In the genomic region with DNA sequence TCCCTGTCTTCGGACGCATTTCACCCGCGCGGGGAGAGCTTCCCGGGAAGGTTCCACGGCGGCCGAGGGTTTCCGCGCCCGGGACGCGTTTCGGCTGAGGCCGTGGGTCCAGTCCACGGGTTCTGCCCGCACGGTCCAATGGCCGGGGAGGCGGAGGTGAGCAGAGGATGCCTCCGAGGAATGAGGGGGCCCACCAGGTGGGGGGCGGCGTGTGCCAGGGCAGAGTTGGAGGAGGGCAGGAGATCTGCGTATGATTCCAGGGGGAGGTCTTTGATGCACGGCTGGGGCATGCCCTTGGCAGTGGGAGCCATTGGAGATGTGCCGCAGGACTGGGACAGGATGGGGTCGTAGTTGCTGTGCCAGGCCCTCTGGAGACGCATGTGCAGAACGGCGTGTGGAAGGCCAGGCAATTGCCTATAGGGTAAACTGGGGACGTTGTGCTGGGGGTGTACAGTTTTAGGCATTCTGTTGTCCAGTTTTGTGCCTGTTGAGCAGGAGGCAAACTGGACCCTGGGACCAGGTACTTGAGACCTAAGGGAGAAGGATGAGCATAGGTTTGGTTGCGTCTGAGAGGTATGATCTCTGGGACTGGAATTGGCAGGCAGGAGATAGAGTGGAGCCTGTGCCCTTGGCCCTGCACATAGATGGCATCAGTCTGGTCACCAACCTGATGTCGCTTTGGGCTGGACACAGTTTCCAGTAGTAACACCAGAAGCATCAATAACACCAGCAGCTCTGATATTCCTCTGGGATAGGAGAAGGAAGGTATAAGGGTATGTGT, we compare ENCODE assay signal across 1 cellular context.
TF ChIP-seq lines count a peak whose summit lies in the region.

No MANE protein-coding gene starts in this region.

TF ChIP-seq in HepG2, 621 proteins besides CTCF, POLR2A, EP300 and RAD21 (continued from another document):
- TF ChIP-seq, protein P1, sequence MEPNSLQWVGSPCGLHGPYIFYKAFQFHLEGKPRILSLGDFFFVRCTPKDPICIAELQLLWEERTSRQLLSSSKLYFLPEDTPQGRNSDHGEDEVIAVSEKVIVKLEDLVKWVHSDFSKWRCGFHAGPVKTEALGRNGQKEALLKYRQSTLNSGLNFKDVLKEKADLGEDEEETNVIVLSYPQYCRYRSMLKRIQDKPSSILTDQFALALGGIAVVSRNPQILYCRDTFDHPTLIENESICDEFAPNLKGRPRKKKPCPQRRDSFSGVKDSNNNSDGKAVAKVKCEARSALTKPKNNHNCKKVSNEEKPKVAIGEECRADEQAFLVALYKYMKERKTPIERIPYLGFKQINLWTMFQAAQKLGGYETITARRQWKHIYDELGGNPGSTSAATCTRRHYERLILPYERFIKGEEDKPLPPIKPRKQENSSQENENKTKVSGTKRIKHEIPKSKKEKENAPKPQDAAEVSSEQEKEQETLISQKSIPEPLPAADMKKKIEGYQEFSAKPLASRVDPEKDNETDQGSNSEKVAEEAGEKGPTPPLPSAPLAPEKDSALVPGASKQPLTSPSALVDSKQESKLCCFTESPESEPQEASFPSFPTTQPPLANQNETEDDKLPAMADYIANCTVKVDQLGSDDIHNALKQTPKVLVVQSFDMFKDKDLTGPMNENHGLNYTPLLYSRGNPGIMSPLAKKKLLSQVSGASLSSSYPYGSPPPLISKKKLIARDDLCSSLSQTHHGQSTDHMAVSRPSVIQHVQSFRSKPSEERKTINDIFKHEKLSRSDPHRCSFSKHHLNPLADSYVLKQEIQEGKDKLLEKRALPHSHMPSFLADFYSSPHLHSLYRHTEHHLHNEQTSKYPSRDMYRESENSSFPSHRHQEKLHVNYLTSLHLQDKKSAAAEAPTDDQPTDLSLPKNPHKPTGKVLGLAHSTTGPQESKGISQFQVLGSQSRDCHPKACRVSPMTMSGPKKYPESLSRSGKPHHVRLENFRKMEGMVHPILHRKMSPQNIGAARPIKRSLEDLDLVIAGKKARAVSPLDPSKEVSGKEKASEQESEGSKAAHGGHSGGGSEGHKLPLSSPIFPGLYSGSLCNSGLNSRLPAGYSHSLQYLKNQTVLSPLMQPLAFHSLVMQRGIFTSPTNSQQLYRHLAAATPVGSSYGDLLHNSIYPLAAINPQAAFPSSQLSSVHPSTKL (CRISPR knock-in tag; IDR thresholded peaks at IDR 0.05): no peak
- no peak for TF ChIP-seq JUND (CRISPR knock-in tag; IDR thresholded peaks at IDR 0.05)
- no peak for TF ChIP-seq ZNF749 (CRISPR knock-in tag; IDR thresholded peaks at IDR 0.05; ENCODE audit: borderline replicate concordance)
- TF ChIP-seq ZMYM3 (CRISPR knock-in tag; IDR thresholded peaks at IDR 0.05): no peak
- TF ChIP-seq TAF1 (CRISPR knock-in tag; IDR thresholded peaks at IDR 0.05): peak; percentile 6; the same call in 1 of the 2 replicates
- TF ChIP-seq, protein P2, sequence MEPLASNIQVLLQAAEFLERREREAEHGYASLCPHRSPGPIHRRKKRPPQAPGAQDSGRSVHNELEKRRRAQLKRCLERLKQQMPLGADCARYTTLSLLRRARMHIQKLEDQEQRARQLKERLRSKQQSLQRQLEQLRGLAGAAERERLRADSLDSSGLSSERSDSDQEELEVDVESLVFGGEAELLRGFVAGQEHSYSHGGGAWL (CRISPR knock-in tag; IDR thresholded peaks at IDR 0.05): peak; percentile 16; the same call in 1 of the 2 replicates
- TF ChIP-seq ZMYM4 (CRISPR knock-in tag; IDR thresholded peaks at IDR 0.05): 0 out of 2 replicates have a peak, but pooled peaks have one; percentile 17
- TF ChIP-seq HOXA7 (CRISPR knock-in tag; IDR thresholded peaks at IDR 0.05): no peak
- TF ChIP-seq CBX5 (CRISPR knock-in tag; IDR thresholded peaks at IDR 0.05; ENCODE audit: borderline replicate concordance): peak; percentile 24; the same call in 1 of the 2 replicates
- no peak for TF ChIP-seq FOXK2 (IDR thresholded peaks at IDR 0.05)
- TF ChIP-seq, protein P3, sequence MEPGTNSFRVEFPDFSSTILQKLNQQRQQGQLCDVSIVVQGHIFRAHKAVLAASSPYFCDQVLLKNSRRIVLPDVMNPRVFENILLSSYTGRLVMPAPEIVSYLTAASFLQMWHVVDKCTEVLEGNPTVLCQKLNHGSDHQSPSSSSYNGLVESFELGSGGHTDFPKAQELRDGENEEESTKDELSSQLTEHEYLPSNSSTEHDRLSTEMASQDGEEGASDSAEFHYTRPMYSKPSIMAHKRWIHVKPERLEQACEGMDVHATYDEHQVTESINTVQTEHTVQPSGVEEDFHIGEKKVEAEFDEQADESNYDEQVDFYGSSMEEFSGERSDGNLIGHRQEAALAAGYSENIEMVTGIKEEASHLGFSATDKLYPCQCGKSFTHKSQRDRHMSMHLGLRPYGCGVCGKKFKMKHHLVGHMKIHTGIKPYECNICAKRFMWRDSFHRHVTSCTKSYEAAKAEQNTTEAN (CRISPR knock-in tag; conservative IDR thresholded peaks at IDR 0.05): no peak
- TF ChIP-seq, protein P4, sequence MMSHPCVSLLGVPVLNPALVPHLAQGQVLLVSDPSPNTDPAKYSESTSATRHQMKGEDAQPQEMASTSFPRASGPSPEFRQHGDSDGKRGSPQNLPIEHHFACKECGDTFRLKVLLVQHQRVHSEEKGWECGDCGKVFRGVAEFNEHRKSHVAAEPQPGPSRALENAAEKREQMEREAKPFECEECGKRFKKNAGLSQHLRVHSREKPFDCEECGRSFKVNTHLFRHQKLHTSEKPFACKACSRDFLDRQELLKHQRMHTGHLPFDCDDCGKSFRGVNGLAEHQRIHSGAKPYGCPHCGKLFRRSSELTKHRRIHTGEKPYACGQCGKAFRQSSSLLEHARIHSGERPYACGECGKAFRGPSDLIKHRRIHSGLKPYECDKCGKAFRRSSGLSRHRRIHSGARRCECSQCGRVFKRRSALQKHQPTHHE (CRISPR knock-in tag; IDR thresholded peaks at IDR 0.05; ENCODE audit: borderline replicate concordance): 0 out of 2 replicates have a peak, but pooled peaks have one; percentile 20
- 0 out of 2 replicates have a peak, but pooled peaks have one; percentile 21 for TF ChIP-seq CAMTA2 (CRISPR knock-in tag; IDR thresholded peaks at IDR 0.05; ENCODE audit: borderline replicate concordance)
- no peak for TF ChIP-seq MAFG (CRISPR knock-in tag; IDR thresholded peaks at IDR 0.05)
- no peak for TF ChIP-seq ZNF230 (CRISPR knock-in tag; IDR thresholded peaks at IDR 0.05)
- peak; percentile 55; the same call in 1 of the 2 replicates for TF ChIP-seq ZNF563 (CRISPR knock-in tag; IDR thresholded peaks at IDR 0.05)
- no peak for TF ChIP-seq ZSCAN22 (CRISPR knock-in tag; IDR thresholded peaks at IDR 0.05)
- TF ChIP-seq PCBP1 (IDR thresholded peaks at IDR 0.05; ENCODE audit: borderline replicate concordance, low read depth, low read length): no peak
- 0 out of 2 replicates have a peak, but pooled peaks have one; percentile 50 for TF ChIP-seq HNRNPL (IDR thresholded peaks at IDR 0.05; ENCODE audit: low read depth, low read length)
- TF ChIP-seq MBD4 (IDR thresholded peaks at IDR 0.05; ENCODE audit: borderline replicate concordance, low read length): no peak
- 0 out of 2 replicates have a peak, but pooled peaks have one; percentile 9 for TF ChIP-seq NFKBIZ (CRISPR knock-in tag; IDR thresholded peaks at IDR 0.05)
- no peak for TF ChIP-seq ZSCAN21 (CRISPR knock-in tag; IDR thresholded peaks at IDR 0.05; ENCODE audit: borderline replicate concordance)
- TF ChIP-seq, protein P5, sequence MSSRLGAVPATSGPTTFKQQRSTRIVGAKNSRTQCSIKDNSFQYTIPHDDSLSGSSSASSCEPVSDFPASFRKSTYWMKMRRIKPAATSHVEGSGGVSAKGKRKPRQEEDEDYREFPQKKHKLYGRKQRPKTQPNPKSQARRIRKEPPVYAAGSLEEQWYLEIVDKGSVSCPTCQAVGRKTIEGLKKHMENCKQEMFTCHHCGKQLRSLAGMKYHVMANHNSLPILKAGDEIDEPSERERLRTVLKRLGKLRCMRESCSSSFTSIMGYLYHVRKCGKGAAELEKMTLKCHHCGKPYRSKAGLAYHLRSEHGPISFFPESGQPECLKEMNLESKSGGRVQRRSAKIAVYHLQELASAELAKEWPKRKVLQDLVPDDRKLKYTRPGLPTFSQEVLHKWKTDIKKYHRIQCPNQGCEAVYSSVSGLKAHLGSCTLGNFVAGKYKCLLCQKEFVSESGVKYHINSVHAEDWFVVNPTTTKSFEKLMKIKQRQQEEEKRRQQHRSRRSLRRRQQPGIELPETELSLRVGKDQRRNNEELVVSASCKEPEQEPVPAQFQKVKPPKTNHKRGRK (CRISPR knock-in tag; IDR thresholded peaks at IDR 0.05): 0 out of 2 replicates have a peak, but pooled peaks have one; percentile 3
- TF ChIP-seq, protein P6, sequence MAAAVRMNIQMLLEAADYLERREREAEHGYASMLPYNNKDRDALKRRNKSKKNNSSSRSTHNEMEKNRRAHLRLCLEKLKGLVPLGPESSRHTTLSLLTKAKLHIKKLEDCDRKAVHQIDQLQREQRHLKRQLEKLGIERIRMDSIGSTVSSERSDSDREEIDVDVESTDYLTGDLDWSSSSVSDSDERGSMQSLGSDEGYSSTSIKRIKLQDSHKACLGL (CRISPR knock-in tag; IDR thresholded peaks at IDR 0.05): peak; percentile 15
- TF ChIP-seq, protein P7, sequence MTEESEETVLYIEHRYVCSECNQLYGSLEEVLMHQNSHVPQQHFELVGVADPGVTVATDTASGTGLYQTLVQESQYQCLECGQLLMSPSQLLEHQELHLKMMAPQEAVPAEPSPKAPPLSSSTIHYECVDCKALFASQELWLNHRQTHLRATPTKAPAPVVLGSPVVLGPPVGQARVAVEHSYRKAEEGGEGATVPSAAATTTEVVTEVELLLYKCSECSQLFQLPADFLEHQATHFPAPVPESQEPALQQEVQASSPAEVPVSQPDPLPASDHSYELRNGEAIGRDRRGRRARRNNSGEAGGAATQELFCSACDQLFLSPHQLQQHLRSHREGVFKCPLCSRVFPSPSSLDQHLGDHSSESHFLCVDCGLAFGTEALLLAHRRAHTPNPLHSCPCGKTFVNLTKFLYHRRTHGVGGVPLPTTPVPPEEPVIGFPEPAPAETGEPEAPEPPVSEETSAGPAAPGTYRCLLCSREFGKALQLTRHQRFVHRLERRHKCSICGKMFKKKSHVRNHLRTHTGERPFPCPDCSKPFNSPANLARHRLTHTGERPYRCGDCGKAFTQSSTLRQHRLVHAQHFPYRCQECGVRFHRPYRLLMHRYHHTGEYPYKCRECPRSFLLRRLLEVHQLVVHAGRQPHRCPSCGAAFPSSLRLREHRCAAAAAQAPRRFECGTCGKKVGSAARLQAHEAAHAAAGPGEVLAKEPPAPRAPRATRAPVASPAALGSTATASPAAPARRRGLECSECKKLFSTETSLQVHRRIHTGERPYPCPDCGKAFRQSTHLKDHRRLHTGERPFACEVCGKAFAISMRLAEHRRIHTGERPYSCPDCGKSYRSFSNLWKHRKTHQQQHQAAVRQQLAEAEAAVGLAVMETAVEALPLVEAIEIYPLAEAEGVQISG (CRISPR knock-in tag; IDR thresholded peaks at IDR 0.05): 0 out of 2 replicates have a peak, but pooled peaks have one; percentile 3
- 0 out of 2 replicates have a peak, but pooled peaks have one; percentile 4 for TF ChIP-seq ZNF253 (CRISPR knock-in tag; IDR thresholded peaks at IDR 0.05; ENCODE audit: borderline replicate concordance)
- TF ChIP-seq SRF (IDR thresholded peaks at IDR 0.05; ENCODE audit: low read depth, low read length): no peak
- peak; percentile 15; the same call in 1 of the 2 replicates for TF ChIP-seq HES4 (CRISPR knock-in tag; IDR thresholded peaks at IDR 0.05; ENCODE audit: borderline replicate concordance)
- peak; percentile 67; the same call in 1 of the 2 replicates for TF ChIP-seq ZNF839 (CRISPR knock-in tag; IDR thresholded peaks at IDR 0.05; ENCODE audit: borderline replicate concordance)
- 0 out of 2 replicates have a peak, but pooled peaks have one; percentile 23 for TF ChIP-seq FOXC1 (CRISPR knock-in tag; IDR thresholded peaks at IDR 0.05; ENCODE audit: borderline replicate concordance)
- TF ChIP-seq, protein P8, sequence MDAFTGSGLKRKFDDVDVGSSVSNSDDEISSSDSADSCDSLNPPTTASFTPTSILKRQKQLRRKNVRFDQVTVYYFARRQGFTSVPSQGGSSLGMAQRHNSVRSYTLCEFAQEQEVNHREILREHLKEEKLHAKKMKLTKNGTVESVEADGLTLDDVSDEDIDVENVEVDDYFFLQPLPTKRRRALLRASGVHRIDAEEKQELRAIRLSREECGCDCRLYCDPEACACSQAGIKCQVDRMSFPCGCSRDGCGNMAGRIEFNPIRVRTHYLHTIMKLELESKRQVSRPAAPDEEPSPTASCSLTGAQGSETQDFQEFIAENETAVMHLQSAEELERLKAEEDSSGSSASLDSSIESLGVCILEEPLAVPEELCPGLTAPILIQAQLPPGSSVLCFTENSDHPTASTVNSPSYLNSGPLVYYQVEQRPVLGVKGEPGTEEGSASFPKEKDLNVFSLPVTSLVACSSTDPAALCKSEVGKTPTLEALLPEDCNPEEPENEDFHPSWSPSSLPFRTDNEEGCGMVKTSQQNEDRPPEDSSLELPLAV (CRISPR knock-in tag; conservative IDR thresholded peaks at IDR 0.05; ENCODE audit: low read depth): no peak
- TF ChIP-seq, protein P9, sequence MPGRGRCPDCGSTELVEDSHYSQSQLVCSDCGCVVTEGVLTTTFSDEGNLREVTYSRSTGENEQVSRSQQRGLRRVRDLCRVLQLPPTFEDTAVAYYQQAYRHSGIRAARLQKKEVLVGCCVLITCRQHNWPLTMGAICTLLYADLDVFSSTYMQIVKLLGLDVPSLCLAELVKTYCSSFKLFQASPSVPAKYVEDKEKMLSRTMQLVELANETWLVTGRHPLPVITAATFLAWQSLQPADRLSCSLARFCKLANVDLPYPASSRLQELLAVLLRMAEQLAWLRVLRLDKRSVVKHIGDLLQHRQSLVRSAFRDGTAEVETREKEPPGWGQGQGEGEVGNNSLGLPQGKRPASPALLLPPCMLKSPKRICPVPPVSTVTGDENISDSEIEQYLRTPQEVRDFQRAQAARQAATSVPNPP (CRISPR knock-in tag; IDR thresholded peaks at IDR 0.05): no peak
- TF ChIP-seq, protein P10, sequence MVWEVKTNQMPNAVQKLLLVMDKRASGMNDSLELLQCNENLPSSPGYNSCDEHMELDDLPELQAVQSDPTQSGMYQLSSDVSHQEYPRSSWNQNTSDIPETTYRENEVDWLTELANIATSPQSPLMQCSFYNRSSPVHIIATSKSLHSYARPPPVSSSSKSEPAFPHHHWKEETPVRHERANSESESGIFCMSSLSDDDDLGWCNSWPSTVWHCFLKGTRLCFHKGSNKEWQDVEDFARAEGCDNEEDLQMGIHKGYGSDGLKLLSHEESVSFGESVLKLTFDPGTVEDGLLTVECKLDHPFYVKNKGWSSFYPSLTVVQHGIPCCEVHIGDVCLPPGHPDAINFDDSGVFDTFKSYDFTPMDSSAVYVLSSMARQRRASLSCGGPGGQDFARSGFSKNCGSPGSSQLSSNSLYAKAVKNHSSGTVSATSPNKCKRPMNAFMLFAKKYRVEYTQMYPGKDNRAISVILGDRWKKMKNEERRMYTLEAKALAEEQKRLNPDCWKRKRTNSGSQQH (CRISPR knock-in tag; IDR thresholded peaks at IDR 0.05; ENCODE audit: low read depth): 0 out of 2 replicates have a peak, but pooled peaks have one; percentile 19
- TF ChIP-seq TBP (CRISPR knock-in tag; IDR thresholded peaks at IDR 0.05): no peak
- no peak for TF ChIP-seq ZNF207 (IDR thresholded peaks at IDR 0.05; ENCODE audit: borderline replicate concordance)
